In the genomic region with DNA sequence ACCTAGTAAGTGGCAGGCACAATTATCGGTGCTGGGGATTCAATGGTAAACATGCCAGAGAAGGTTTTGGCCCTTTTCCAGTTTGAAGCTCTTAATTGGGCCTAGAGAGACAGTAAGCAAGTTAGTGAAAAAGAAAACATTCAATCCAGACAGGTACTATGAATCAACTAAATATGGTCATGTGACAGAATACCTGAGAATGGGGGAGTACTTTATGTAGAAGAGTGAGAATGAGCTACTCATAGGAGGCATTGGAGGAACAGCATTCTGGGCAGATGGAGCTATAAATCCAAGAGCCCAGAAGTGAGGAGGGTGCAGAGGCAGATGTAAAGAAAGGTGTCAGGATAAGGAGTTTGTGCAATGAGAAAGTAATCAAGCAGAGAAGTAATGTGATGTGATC, we compare ENCODE assay signal across 1 cellular context.
TF ChIP-seq lines count a peak whose summit lies in the region.

No MANE protein-coding gene starts in this region.

TF ChIP-seq in GM12878, 131 proteins besides CTCF, POLR2A, EP300 and RAD21 (continued from another document):
- TF ChIP-seq, protein P1, sequence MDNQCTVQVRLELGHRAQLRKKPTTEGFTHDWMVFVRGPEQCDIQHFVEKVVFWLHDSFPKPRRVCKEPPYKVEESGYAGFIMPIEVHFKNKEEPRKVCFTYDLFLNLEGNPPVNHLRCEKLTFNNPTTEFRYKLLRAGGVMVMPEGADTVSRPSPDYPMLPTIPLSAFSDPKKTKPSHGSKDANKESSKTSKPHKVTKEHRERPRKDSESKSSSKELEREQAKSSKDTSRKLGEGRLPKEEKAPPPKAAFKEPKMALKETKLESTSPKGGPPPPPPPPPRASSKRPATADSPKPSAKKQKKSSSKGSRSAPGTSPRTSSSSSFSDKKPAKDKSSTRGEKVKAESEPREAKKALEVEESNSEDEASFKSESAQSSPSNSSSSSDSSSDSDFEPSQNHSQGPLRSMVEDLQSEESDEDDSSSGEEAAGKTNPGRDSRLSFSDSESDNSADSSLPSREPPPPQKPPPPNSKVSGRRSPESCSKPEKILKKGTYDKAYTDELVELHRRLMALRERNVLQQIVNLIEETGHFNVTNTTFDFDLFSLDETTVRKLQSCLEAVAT (IDR thresholded peaks at IDR 0.05), result no peak
- no peak for TF ChIP-seq DPF2 (IDR thresholded peaks at IDR 0.05)
- TF ChIP-seq, protein P2, sequence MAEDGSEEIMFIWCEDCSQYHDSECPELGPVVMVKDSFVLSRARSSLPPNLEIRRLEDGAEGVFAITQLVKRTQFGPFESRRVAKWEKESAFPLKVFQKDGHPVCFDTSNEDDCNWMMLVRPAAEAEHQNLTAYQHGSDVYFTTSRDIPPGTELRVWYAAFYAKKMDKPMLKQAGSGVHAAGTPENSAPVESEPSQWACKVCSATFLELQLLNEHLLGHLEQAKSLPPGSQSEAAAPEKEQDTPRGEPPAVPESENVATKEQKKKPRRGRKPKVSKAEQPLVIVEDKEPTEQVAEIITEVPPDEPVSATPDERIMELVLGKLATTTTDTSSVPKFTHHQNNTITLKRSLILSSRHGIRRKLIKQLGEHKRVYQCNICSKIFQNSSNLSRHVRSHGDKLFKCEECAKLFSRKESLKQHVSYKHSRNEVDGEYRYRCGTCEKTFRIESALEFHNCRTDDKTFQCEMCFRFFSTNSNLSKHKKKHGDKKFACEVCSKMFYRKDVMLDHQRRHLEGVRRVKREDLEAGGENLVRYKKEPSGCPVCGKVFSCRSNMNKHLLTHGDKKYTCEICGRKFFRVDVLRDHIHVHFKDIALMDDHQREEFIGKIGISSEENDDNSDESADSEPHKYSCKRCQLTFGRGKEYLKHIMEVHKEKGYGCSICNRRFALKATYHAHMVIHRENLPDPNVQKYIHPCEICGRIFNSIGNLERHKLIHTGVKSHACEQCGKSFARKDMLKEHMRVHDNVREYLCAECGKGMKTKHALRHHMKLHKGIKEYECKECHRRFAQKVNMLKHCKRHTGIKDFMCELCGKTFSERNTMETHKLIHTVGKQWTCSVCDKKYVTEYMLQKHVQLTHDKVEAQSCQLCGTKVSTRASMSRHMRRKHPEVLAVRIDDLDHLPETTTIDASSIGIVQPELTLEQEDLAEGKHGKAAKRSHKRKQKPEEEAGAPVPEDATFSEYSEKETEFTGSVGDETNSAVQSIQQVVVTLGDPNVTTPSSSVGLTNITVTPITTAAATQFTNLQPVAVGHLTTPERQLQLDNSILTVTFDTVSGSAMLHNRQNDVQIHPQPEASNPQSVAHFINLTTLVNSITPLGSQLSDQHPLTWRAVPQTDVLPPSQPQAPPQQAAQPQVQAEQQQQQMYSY (CRISPR knock-in tag; IDR thresholded peaks at IDR 0.05), result no peak
- no peak for TF ChIP-seq HDAC6 (IDR thresholded peaks at IDR 0.05; ENCODE audit: unreplicated experiment)
- no peak for TF ChIP-seq MTA3 (IDR thresholded peaks at IDR 0.05; ENCODE audit: borderline replicate concordance, low read length)
- TF ChIP-seq, protein P3, sequence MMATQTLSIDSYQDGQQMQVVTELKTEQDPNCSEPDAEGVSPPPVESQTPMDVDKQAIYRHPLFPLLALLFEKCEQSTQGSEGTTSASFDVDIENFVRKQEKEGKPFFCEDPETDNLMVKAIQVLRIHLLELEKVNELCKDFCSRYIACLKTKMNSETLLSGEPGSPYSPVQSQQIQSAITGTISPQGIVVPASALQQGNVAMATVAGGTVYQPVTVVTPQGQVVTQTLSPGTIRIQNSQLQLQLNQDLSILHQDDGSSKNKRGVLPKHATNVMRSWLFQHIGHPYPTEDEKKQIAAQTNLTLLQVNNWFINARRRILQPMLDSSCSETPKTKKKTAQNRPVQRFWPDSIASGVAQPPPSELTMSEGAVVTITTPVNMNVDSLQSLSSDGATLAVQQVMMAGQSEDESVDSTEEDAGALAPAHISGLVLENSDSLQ (IDR thresholded peaks at IDR 0.05), result no peak
- TF ChIP-seq, protein P4, sequence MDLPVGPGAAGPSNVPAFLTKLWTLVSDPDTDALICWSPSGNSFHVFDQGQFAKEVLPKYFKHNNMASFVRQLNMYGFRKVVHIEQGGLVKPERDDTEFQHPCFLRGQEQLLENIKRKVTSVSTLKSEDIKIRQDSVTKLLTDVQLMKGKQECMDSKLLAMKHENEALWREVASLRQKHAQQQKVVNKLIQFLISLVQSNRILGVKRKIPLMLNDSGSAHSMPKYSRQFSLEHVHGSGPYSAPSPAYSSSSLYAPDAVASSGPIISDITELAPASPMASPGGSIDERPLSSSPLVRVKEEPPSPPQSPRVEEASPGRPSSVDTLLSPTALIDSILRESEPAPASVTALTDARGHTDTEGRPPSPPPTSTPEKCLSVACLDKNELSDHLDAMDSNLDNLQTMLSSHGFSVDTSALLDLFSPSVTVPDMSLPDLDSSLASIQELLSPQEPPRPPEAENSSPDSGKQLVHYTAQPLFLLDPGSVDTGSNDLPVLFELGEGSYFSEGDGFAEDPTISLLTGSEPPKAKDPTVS (IDR thresholded peaks at IDR 0.05; ENCODE audit: low read depth, low read length), result no peak
- TF ChIP-seq, protein P5, sequence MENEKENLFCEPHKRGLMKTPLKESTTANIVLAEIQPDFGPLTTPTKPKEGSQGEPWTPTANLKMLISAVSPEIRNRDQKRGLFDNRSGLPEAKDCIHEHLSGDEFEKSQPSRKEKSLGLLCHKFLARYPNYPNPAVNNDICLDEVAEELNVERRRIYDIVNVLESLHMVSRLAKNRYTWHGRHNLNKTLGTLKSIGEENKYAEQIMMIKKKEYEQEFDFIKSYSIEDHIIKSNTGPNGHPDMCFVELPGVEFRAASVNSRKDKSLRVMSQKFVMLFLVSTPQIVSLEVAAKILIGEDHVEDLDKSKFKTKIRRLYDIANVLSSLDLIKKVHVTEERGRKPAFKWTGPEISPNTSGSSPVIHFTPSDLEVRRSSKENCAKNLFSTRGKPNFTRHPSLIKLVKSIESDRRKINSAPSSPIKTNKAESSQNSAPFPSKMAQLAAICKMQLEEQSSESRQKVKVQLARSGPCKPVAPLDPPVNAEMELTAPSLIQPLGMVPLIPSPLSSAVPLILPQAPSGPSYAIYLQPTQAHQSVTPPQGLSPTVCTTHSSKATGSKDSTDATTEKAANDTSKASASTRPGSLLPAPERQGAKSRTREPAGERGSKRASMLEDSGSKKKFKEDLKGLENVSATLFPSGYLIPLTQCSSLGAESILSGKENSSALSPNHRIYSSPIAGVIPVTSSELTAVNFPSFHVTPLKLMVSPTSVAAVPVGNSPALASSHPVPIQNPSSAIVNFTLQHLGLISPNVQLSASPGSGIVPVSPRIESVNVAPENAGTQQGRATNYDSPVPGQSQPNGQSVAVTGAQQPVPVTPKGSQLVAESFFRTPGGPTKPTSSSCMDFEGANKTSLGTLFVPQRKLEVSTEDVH (IDR thresholded peaks at IDR 0.05; ENCODE audit: low read depth, partially characterized antibody), result no peak
